ENCODE assay signal across 1 cellular context in genomic region chr11:3095712-3096361, GRCh38.
TF ChIP-seq lines count a peak whose summit lies in the region.

No MANE protein-coding gene starts in this region.

TF ChIP-seq in H1, 55 proteins besides CTCF, POLR2A, EP300 and RAD21 (continued from another document):
- TF ChIP-seq, protein P1, sequence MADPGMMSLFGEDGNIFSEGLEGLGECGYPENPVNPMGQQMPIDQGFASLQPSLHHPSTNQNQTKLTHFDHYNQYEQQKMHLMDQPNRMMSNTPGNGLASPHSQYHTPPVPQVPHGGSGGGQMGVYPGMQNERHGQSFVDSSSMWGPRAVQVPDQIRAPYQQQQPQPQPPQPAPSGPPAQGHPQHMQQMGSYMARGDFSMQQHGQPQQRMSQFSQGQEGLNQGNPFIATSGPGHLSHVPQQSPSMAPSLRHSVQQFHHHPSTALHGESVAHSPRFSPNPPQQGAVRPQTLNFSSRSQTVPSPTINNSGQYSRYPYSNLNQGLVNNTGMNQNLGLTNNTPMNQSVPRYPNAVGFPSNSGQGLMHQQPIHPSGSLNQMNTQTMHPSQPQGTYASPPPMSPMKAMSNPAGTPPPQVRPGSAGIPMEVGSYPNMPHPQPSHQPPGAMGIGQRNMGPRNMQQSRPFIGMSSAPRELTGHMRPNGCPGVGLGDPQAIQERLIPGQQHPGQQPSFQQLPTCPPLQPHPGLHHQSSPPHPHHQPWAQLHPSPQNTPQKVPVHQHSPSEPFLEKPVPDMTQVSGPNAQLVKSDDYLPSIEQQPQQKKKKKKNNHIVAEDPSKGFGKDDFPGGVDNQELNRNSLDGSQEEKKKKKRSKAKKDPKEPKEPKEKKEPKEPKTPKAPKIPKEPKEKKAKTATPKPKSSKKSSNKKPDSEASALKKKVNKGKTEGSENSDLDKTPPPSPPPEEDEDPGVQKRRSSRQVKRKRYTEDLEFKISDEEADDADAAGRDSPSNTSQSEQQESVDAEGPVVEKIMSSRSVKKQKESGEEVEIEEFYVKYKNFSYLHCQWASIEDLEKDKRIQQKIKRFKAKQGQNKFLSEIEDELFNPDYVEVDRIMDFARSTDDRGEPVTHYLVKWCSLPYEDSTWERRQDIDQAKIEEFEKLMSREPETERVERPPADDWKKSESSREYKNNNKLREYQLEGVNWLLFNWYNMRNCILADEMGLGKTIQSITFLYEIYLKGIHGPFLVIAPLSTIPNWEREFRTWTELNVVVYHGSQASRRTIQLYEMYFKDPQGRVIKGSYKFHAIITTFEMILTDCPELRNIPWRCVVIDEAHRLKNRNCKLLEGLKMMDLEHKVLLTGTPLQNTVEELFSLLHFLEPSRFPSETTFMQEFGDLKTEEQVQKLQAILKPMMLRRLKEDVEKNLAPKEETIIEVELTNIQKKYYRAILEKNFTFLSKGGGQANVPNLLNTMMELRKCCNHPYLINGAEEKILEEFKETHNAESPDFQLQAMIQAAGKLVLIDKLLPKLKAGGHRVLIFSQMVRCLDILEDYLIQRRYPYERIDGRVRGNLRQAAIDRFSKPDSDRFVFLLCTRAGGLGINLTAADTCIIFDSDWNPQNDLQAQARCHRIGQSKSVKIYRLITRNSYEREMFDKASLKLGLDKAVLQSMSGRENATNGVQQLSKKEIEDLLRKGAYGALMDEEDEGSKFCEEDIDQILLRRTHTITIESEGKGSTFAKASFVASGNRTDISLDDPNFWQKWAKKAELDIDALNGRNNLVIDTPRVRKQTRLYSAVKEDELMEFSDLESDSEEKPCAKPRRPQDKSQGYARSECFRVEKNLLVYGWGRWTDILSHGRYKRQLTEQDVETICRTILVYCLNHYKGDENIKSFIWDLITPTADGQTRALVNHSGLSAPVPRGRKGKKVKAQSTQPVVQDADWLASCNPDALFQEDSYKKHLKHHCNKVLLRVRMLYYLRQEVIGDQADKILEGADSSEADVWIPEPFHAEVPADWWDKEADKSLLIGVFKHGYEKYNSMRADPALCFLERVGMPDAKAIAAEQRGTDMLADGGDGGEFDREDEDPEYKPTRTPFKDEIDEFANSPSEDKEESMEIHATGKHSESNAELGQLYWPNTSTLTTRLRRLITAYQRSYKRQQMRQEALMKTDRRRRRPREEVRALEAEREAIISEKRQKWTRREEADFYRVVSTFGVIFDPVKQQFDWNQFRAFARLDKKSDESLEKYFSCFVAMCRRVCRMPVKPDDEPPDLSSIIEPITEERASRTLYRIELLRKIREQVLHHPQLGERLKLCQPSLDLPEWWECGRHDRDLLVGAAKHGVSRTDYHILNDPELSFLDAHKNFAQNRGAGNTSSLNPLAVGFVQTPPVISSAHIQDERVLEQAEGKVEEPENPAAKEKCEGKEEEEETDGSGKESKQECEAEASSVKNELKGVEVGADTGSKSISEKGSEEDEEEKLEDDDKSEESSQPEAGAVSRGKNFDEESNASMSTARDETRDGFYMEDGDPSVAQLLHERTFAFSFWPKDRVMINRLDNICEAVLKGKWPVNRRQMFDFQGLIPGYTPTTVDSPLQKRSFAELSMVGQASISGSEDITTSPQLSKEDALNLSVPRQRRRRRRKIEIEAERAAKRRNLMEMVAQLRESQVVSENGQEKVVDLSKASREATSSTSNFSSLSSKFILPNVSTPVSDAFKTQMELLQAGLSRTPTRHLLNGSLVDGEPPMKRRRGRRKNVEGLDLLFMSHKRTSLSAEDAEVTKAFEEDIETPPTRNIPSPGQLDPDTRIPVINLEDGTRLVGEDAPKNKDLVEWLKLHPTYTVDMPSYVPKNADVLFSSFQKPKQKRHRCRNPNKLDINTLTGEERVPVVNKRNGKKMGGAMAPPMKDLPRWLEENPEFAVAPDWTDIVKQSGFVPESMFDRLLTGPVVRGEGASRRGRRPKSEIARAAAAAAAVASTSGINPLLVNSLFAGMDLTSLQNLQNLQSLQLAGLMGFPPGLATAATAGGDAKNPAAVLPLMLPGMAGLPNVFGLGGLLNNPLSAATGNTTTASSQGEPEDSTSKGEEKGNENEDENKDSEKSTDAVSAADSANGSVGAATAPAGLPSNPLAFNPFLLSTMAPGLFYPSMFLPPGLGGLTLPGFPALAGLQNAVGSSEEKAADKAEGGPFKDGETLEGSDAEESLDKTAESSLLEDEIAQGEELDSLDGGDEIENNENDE (IDR thresholded peaks at IDR 0.05; ENCODE audit: insufficient replicate concordance, low read length): no peak
- no peak for TF ChIP-seq SP1 (IDR thresholded peaks at IDR 0.05; ENCODE audit: low read depth, low read length)
- no peak for TF ChIP-seq EGR1 (IDR thresholded peaks at IDR 0.05; ENCODE audit: borderline replicate concordance, low read depth, low read length)
- TF ChIP-seq CBX8 (IDR thresholded peaks at IDR 0.05; ENCODE audit: borderline replicate concordance, low read depth, low read length): no peak
- no peak for TF ChIP-seq BACH1 (IDR thresholded peaks at IDR 0.05; ENCODE audit: low read length)
- TF ChIP-seq BCL11A (IDR thresholded peaks at IDR 0.05; ENCODE audit: low read depth in 2 of 2, low read length in 2 of 2): no peak
- TF ChIP-seq JUND (IDR thresholded peaks at IDR 0.05; ENCODE audit: low read length): no peak
- TF ChIP-seq PHF8 (conservative IDR thresholded peaks at IDR 0.05; ENCODE audit: low read depth, low read length): no peak
- TF ChIP-seq SIRT6 (IDR thresholded peaks at IDR 0.05; ENCODE audit: low read length): no peak
- TF ChIP-seq TAF1 (IDR thresholded peaks at IDR 0.05; ENCODE audit: low read depth, low read length): no peak
- TF ChIP-seq BRCA1 (IDR thresholded peaks at IDR 0.05; ENCODE audit: low read depth, low read length): no peak
- TF ChIP-seq RNF2 (IDR thresholded peaks at IDR 0.05; ENCODE audit: borderline replicate concordance, low read depth, low read length, missing control alignments, poor library complexity, severe bottlenecking): no peak
- no peak for TF ChIP-seq FOSL1 (IDR thresholded peaks at IDR 0.05; ENCODE audit: insufficient read depth, low read depth, low read length)
- no peak for TF ChIP-seq MAFK (IDR thresholded peaks at IDR 0.05; ENCODE audit: low read depth, low read length)
- TF ChIP-seq TAF7 (optimal IDR thresholded peaks at IDR 0.05; ENCODE audit: borderline replicate concordance, low read depth, low read length): no peak
- TF ChIP-seq TCF12 (IDR thresholded peaks at IDR 0.05; ENCODE audit: low read depth, low read length): no peak
- TF ChIP-seq CHD2 (IDR thresholded peaks at IDR 0.05; ENCODE audit: low read length): no peak
